ENCODE assay signal across 20 cellular contexts in the genomic region with DNA sequence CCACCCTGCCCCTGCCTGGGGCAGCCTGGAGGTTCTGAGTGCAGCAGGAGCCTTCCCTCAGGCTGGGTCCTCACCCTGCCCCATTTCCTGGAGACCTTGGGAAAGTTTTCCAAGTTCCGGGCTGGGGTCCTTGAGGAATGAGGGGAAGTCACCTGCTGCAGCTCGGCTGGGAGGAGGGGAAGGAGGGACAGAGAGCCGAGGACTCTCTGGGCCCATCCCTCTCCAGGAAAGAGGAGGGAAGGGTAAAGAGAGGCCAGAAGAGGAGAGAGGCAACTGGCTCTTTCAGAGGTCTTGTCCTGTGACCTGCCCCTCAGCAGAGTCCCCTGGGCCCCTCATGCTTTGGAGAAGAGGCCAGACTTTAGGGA.
"Had no signal": no experiment of that assay in that cellular context is flagged by ENCODE, and none has a peak within 500 bp of the region (broad histone marks: within the 10 kb centered on the region; RNA-seq: fewer than 3 reads in every experiment).

No MANE protein-coding gene starts in this region.

- H3K27me3 Mint-ChIP-seq: activated CD4-positive, alpha-beta memory T cell treated with anti-CD3 and anti-CD28 coated beads for 36 hours; activated naive CD8-positive, alpha-beta T cell; central memory CD8-positive, alpha-beta T cell; T-cell had no signal

- H3K27ac Mint-ChIP-seq: activated B cell treated with CpG ODN at 0.5 μM for 24 hours; activated CD4-positive, alpha-beta memory T cell treated with anti-CD3 and anti-CD28 coated beads for 36 hours; activated naive CD8-positive, alpha-beta T cell; stimulated activated naive B cell treated with anti-CD40 and anti-IgM and Interleukin-4, amounts not matched to agents 10 μg/mL and 1 μg/mL and 100 μg/mL, for 72 hours; T-cell had no signal

- H3K27ac ChIP-seq: hepatocyte, neutrophil, pancreas, sigmoid colon, tibial artery had no signal

- DNase-seq: activated B cell treated with CpG ODN at 0.5 μM for 24 hours; activated CD4-positive, alpha-beta memory T cell treated with anti-CD3 and anti-CD28 coated beads for 36 hours; activated CD4-positive, alpha-beta T cell treated with anti-CD3 and anti-CD28 coated beads for 4 hours; activated T-cell treated with anti-CD3 and anti-CD28 coated beads for 4 hours; amniotic stem cell; left colon; mesenchymal stem cell; naive thymus-derived CD4-positive, alpha-beta T cell; sigmoid colon; stimulated activated naive B cell treated with anti-CD40 and anti-IgM and Interleukin-4, amounts not matched to agents 10 μg/mL and 1 μg/mL and 100 μg/mL, for 72 hours; T-cell; T-helper 9 cell had no signal

- H3K4me1 Mint-ChIP-seq: activated B cell treated with CpG ODN at 0.5 μM for 24 hours; central memory CD8-positive, alpha-beta T cell; stimulated activated naive B cell treated with anti-CD40 and anti-IgM and Interleukin-4, amounts not matched to agents 10 μg/mL and 1 μg/mL and 100 μg/mL, for 72 hours; T-cell had no signal

- H3K36me3 ChIP-seq: neutrophil, pancreas, sigmoid colon, tibial artery, uterus had no signal

- H3K4me1 ChIP-seq: pancreas had no signal

- H3K4me3 ChIP-seq: coronary artery, hepatocyte, pancreas, sigmoid colon, tibial artery, uterus had no signal

- ATAC-seq: naive thymus-derived CD4-positive, alpha-beta T cell; pancreas; T-cell had no signal

- H3K27me3 ChIP-seq: hepatocyte, neutrophil, pancreas, sigmoid colon, tibial artery, uterus had no signal

- H3K9me3 Mint-ChIP-seq: activated B cell treated with CpG ODN at 0.5 μM for 24 hours; activated CD4-positive, alpha-beta memory T cell treated with anti-CD3 and anti-CD28 coated beads for 36 hours; central memory CD8-positive, alpha-beta T cell; naive thymus-derived CD4-positive, alpha-beta T cell; stimulated activated naive B cell treated with anti-CD40 and anti-IgM and Interleukin-4, amounts not matched to agents 10 μg/mL and 1 μg/mL and 100 μg/mL, for 72 hours; T-cell had no signal

- H3K9me3 ChIP-seq: neutrophil, pancreas, sigmoid colon, tibial artery, uterus had no signal

- H3K4me3 Mint-ChIP-seq: activated B cell treated with CpG ODN at 0.5 μM for 24 hours; activated CD4-positive, alpha-beta memory T cell treated with anti-CD3 and anti-CD28 coated beads for 36 hours; activated naive CD8-positive, alpha-beta T cell; central memory CD8-positive, alpha-beta T cell; naive thymus-derived CD4-positive, alpha-beta T cell; stimulated activated naive B cell treated with anti-CD40 and anti-IgM and Interleukin-4, amounts not matched to agents 10 μg/mL and 1 μg/mL and 100 μg/mL, for 72 hours; T-cell had no signal

- H3K36me3 Mint-ChIP-seq: activated CD4-positive, alpha-beta memory T cell treated with anti-CD3 and anti-CD28 coated beads for 36 hours; activated naive CD8-positive, alpha-beta T cell; naive thymus-derived CD4-positive, alpha-beta T cell; stimulated activated naive B cell treated with anti-CD40 and anti-IgM and Interleukin-4, amounts not matched to agents 10 μg/mL and 1 μg/mL and 100 μg/mL, for 72 hours; T-cell had no signal
